18 cellular contexts compared by ENCODE assay signal in the genomic region with DNA sequence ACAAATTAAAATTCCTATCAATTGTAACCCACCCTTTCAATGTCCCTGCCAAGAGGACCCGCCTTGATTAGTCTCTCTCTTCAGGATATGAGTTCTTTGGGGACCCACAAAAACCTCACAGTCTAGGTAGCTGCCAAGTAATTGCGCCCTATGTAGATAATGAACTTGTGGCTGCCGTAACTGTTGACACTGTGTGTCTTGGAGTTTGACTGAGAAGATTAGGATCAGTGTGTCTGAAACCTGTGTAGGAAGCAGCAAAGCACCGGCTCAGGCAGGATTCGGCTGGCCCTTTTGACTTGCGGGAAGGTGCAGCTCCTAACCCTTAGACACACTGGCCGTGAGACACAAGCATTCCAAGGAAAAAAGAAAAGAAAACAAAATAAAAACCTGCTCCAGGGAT. TPM values are rescaled to one million over a fixed set of nuclear protein-coding genes. Genes with fewer than 3 reads are reported as not detected.
"Had no signal": no experiment of that assay in that cellular context is flagged by ENCODE, and none has a peak within 500 bp of the region (broad histone marks: within the 10 kb centered on the region; RNA-seq: fewer than 3 reads in every experiment).

No MANE protein-coding gene starts in this region.

- H3K27ac Mint-ChIP-seq: activated CD8-positive, alpha-beta memory T cell treated with anti-CD3 and anti-CD28 coated beads, Interleukin-2, amount 10 ng/mL, durations not matched to agents 7 days and 5 days; activated naive CD8-positive, alpha-beta T cell treated with anti-CD3 and anti-CD28 coated beads for 36 hours had no signal

- H3K4me3 ChIP-seq: colonic mucosa, heart right ventricle, lung, mucosa of descending colon, tibial artery had no signal

- DNase-seq: activated CD4-positive, alpha-beta T cell treated with anti-CD3 and anti-CD28 coated beads, Interleukin-2, amount 50 U/mL, for 48 hours; activated CD4-positive, CD25-positive, alpha-beta regulatory T cell treated with anti-CD3 and anti-CD28 coated beads, Interleukin-2, amount 50 U/mL, for 72 hours; activated CD8-positive, alpha-beta memory T cell treated with anti-CD3 and anti-CD28 coated beads, Interleukin-2, amount 10 ng/mL, durations not matched to agents 7 days and 5 days; activated gamma-delta T cell treated with Interleukin-2 at 50 U/mL for 16 hours; activated naive CD8-positive, alpha-beta T cell treated with anti-CD3 and anti-CD28 coated beads for 36 hours; activated T-cell treated with anti-CD3 and anti-CD28 coated beads, Interleukin-2, amount 50 U/mL, for 4 hours; anterior cingulate cortex; colonic mucosa; heart right ventricle; mucosa of descending colon; naive thymus-derived CD8-positive, alpha-beta T cell; occipital lobe; stimulated activated CD4-positive, alpha-beta T cell treated with anti-CD3 and anti-CD28 coated beads, Interleukin-15, amount 100 ng/mL, for 24 hours; stimulated activated CD4-positive, alpha-beta T cell treated with anti-CD3 and anti-CD28 coated beads, Interleukin-4, amount 100 ng/mL, for 24 hours; tibial artery had no signal

- ATAC-seq: activated CD8-positive, alpha-beta memory T cell treated with anti-CD3 and anti-CD28 coated beads, Interleukin-2, amount 10 ng/mL, durations not matched to agents 7 days and 5 days; activated T-cell treated with anti-CD3 and anti-CD28 coated beads, Interleukin-2, amount 50 U/mL, for 4 hours; mucosa of descending colon; naive thymus-derived CD8-positive, alpha-beta T cell had no signal

- H3K9me3 Mint-ChIP-seq: activated naive CD8-positive, alpha-beta T cell treated with anti-CD3 and anti-CD28 coated beads for 36 hours; activated T-cell treated with anti-CD3 and anti-CD28 coated beads, Interleukin-2, amount 50 U/mL, for 4 hours; naive thymus-derived CD8-positive, alpha-beta T cell had no signal

- H3K27me3 ChIP-seq: colonic mucosa, heart right ventricle, tibial artery had no signal

- H3K27ac ChIP-seq: colonic mucosa, heart right ventricle, tibial artery had no signal

- H3K4me3 Mint-ChIP-seq: activated CD8-positive, alpha-beta memory T cell treated with anti-CD3 and anti-CD28 coated beads, Interleukin-2, amount 10 ng/mL, durations not matched to agents 7 days and 5 days; activated naive CD8-positive, alpha-beta T cell treated with anti-CD3 and anti-CD28 coated beads for 36 hours; activated T-cell treated with anti-CD3 and anti-CD28 coated beads, Interleukin-2, amount 50 U/mL, for 4 hours; naive thymus-derived CD8-positive, alpha-beta T cell had no signal

- H3K27me3 Mint-ChIP-seq: activated CD8-positive, alpha-beta memory T cell treated with anti-CD3 and anti-CD28 coated beads, Interleukin-2, amount 10 ng/mL, durations not matched to agents 7 days and 5 days; activated naive CD8-positive, alpha-beta T cell treated with anti-CD3 and anti-CD28 coated beads for 36 hours; naive thymus-derived CD8-positive, alpha-beta T cell had no signal

- H3K4me1 ChIP-seq: colonic mucosa, tibial artery had no signal

- H3K4me1 Mint-ChIP-seq: activated naive CD8-positive, alpha-beta T cell treated with anti-CD3 and anti-CD28 coated beads for 36 hours; naive thymus-derived CD8-positive, alpha-beta T cell had no signal

- H3K9me3 ChIP-seq: colonic mucosa, heart right ventricle, mucosa of descending colon, tibial artery had no signal

- H3K36me3 ChIP-seq: colonic mucosa had no signal

- FAIRE-seq: frontal cortex had no signal

RNA-seq across cellular contexts. Expression of a gene that starts 17.8 kb away (rescaled TPM):
- total RNA-seq: activated naive CD8-positive, alpha-beta T cell treated with anti-CD3 and anti-CD28 coated beads for 36 hours; activated T-cell treated with anti-CD3 and anti-CD28 coated beads, Interleukin-2, amount 50 U/mL, for 4 hours; fibroblast of lung; naive thymus-derived CD8-positive, alpha-beta T cell had no signal
- polyA plus RNA-seq: fibroblast of lung had no signal
